In genomic region chr3:177906573-177907229, GRCh38 we compare ENCODE assay signal across 15 cellular contexts.
A peak's percentile ranks its signal among the peaks of the same experiment; 100 is the strongest.
DNase-seq lines count a peak whose midpoint lies in the region; ATAC-seq and TF ChIP-seq lines count a peak whose summit lies in the region.
"Had no signal": no experiment of that assay in that cellular context is flagged by ENCODE, and none has a peak within 500 bp of the region (broad histone marks: within the 10 kb centered on the region; RNA-seq: fewer than 3 reads in every experiment).

No MANE protein-coding gene starts in this region.

- H4K20me1 ChIP-seq in Loucy (ENCODE audit: insufficient read depth, low read length, poor library complexity, severe bottlenecking), result no peaks in the 10 kb centered on the region
- no peaks in the 10 kb centered on the region for H4K20me1 ChIP-seq in mammary epithelial cell (ENCODE audit: insufficient read depth, low read length)

- H3K9me3 ChIP-seq in Loucy (ENCODE audit: insufficient read depth, low read depth, low read length), result no peaks in the 10 kb centered on the region
- no peaks in the 10 kb centered on the region for H3K9me3 ChIP-seq in mammary epithelial cell (replicated peaks; ENCODE audit: insufficient read depth, low read length)
- no peaks in the 10 kb centered on the region for H3K9me3 ChIP-seq in thyroid gland
- no peaks in the 10 kb centered on the region for H3K9me3 ChIP-seq in colonic mucosa
- H3K9me3 ChIP-seq: Caco-2, heart right ventricle, Peyer's patch had no signal

- H3K9ac ChIP-seq in Loucy (ENCODE audit: low read depth, low read length, poor library complexity, severe bottlenecking), result no peak overlapping the region
- no peak overlapping the region for H3K9ac ChIP-seq in mammary epithelial cell (ENCODE audit: insufficient read depth, low read length)
- H3K9ac ChIP-seq in colonic mucosa (ENCODE audit: low read depth in 2 of 2, low read length in 2 of 2), result no peak overlapping the region

- H3K4me3 Mint-ChIP-seq in mesothelial cell of epicardium, result no peak overlapping the region
- H3K4me3 Mint-ChIP-seq: T-helper 2 cell treated with Interferon-gamma antibody and Interleukin-4, amounts not matched to agents 5 μg/mL and 100 μg/mL, for 36 hours had no signal

- H2AFZ ChIP-seq in Loucy (ENCODE audit: low read length) (peak overlapping the region; percentile 27; the same call in 1 of the 2 replicates), mammary epithelial cell (ENCODE audit: low read depth, low read length) (peak overlapping the region; percentile 62)

- H3K4me2 ChIP-seq in Loucy (ENCODE audit: low read depth, low read length, poor library complexity, severe bottlenecking) (no peak overlapping the region), mammary epithelial cell (ENCODE audit: insufficient read depth, low read depth, low read length) (peak overlapping the region; percentile 58)

- H3K79me2 ChIP-seq in Loucy (ENCODE audit: insufficient read depth, low read length), result no peaks in the 10 kb centered on the region
- H3K79me2 ChIP-seq in mammary epithelial cell (ENCODE audit: insufficient read depth, low read length), result no peaks in the 10 kb centered on the region

- H3K36me3 Mint-ChIP-seq in mesothelial cell of epicardium, result peaks cover 5% of the 10 kb centered on the region

- 63% methylated on average over 5 of the region's 5 CpGs for WGBS in mammary epithelial cell (ENCODE audit: low coverage, missing lambda C conversion rate)
- 85 to 87% methylated on average over 5 of the region's 5 CpGs for WGBS in thyroid gland, 2 donors

- CTCF ChIA-PET in mammary epithelial cell (lab: Charles Lee; ENCODE audit: low non-redundant PET), result no interaction called here

- no peak overlapping the region for H3K27ac ChIP-seq in mammary epithelial cell (ENCODE audit: insufficient read depth, low read depth, low read length)
- peak overlapping the region; percentile 85 to 96 (median 94) for H3K27ac ChIP-seq in thyroid gland
- H3K27ac ChIP-seq in colonic mucosa, result no peak overlapping the region

- dilution Hi-C loops in mammary epithelial cell (cut with HindIII; ENCODE audit: low sequenced_read_pairs), result no loop called here

- H3K27me3 ChIP-seq in Loucy (ENCODE audit: insufficient read depth, low read length, poor library complexity, severe bottlenecking) (no peaks in the 10 kb centered on the region), mammary epithelial cell (ENCODE audit: insufficient read depth, low read length) (no peaks in the 10 kb centered on the region), thyroid gland (no peaks in the 10 kb centered on the region), colonic mucosa (no peaks in the 10 kb centered on the region)
- H3K27me3 ChIP-seq: heart right ventricle, Peyer's patch had no signal

- H3K36me3 ChIP-seq in Loucy (ENCODE audit: insufficient read depth, low read length) (no peaks in the 10 kb centered on the region), mammary epithelial cell (ENCODE audit: insufficient read depth, low read length) (no peaks in the 10 kb centered on the region), thyroid gland (no peaks in the 10 kb centered on the region), colonic mucosa (no peaks in the 10 kb centered on the region)
- H3K36me3 ChIP-seq: heart right ventricle, Peyer's patch had no signal

- H3K27ac Mint-ChIP-seq in mesothelial cell of epicardium, result peak overlapping the region; percentile 79
- H3K27ac Mint-ChIP-seq: T-helper 2 cell treated with Interferon-gamma antibody and Interleukin-4, amounts not matched to agents 5 μg/mL and 100 μg/mL, for 36 hours had no signal

- H3F3A ChIP-seq in Loucy (ENCODE audit: low read depth), result no peaks in the 10 kb centered on the region

- H3K9me2 ChIP-seq in Loucy (replicated peaks; ENCODE audit: low read depth, low read length), result no peaks in the 10 kb centered on the region

- TF ChIP-seq CTCF in Loucy (conservative IDR thresholded peaks at IDR 0.05; ENCODE audit: low read length) (no peak), mammary epithelial cell (conservative IDR thresholded peaks at IDR 0.05 in 1 of 2, IDR thresholded peaks at IDR 0.05 in 1 of 2; ENCODE audit: extremely low read depth in 1 of 2, insufficient read depth in 1 of 2, low read depth in 1 of 2, low read length in 2 of 2) (no peak), mesothelial cell of epicardium (IDR thresholded peaks at IDR 0.05; ENCODE audit: unreplicated experiment) (no peak), thyroid gland (IDR thresholded peaks at IDR 0.05) (no peak), colonic mucosa (IDR thresholded peaks at IDR 0.05) (no peak)

- H3K4me1 ChIP-seq in Loucy (ENCODE audit: insufficient read depth, low read length, poor library complexity, severe bottlenecking) (no peaks in the 10 kb centered on the region), mammary epithelial cell (ENCODE audit: insufficient read depth, low read length) (peaks cover 28% of the 10 kb centered on the region), thyroid gland (peaks cover 39 to 56% of the 10 kb centered on the region in 2 donors), colonic mucosa (no peaks in the 10 kb centered on the region)

- intact Hi-C loops in mammary epithelial cell (cut with micrococcal nuclease) (no loop called here), thyroid gland (cut with DNase I) (no loop called here), colonic mucosa (cut with DNase I) (no loop called here)

- ATAC-seq in GM21360 (IDR thresholded peaks at IDR 0.05; ENCODE audit: unreplicated experiment), result no peak

- in situ Hi-C loops in mammary epithelial cell (cut with MboI; ENCODE audit: low sequenced_read_pairs in 2 of 2), result no loop called here

- BruUV-seq in mammary epithelial cell (replicated peaks; lab: Mats Ljungman, UMichigan), result no TSS peak

- no peak for DNase-seq in mammary epithelial cell
- no peak for DNase-seq in mesothelial cell of epicardium (ENCODE audit: low spot score in 2 of 2, unreplicated experiment in 2 of 2)
- no peak for DNase-seq in thyroid gland
- DNase-seq in NOMO-1 treated with DMSO at 0.1 percent for 48 hours (lab: John Stamatoyannopoulos, UW; ENCODE audit: unreplicated experiment), result no peak
- no peak for DNase-seq in islet precursor cell
- no peak for DNase-seq in colonic mucosa
- DNase-seq: activated CD4-positive, alpha-beta T cell treated with anti-CD3 and anti-CD28 coated beads, Interleukin-2, amount 50 U/mL, for 48 hours; activated naive CD4-positive, alpha-beta T cell; heart right ventricle; NCI-H446 treated with DMSO at 0.1 percent for 48 hours; Peyer's patch had no signal

- no peaks in the 10 kb centered on the region for H3K27me3 Mint-ChIP-seq in mesothelial cell of epicardium (ENCODE audit: low read depth)

- H3K4me1 Mint-ChIP-seq in mesothelial cell of epicardium, result peaks cover 29% of the 10 kb centered on the region

- no peak for TF ChIP-seq POLR2A in thyroid gland (IDR thresholded peaks at IDR 0.05)

- H3K4me3 ChIP-seq in Loucy (ENCODE audit: low read length, poor library complexity, severe bottlenecking) (no peak overlapping the region), mammary epithelial cell (replicated peaks in 1 of 3; ENCODE audit: insufficient read depth in 1 of 3, low read depth in 2 of 3, low read length in 3 of 3) (no peak overlapping the region), thyroid gland (replicated peaks in 1 of 3) (no peak overlapping the region), colonic mucosa (no peak overlapping the region)
- H3K4me3 ChIP-seq: heart right ventricle, Peyer's patch had no signal

- H3K9me3 Mint-ChIP-seq in mesothelial cell of epicardium, result peaks cover 18% of the 10 kb centered on the region
- H3K9me3 Mint-ChIP-seq: T-helper 2 cell treated with Interferon-gamma antibody and Interleukin-4, amounts not matched to agents 5 μg/mL and 100 μg/mL, for 36 hours had no signal

Comparison
In these comparisons a context has a peak if more than half of its experiments do, and no peak if none do; other contexts are left out.
1. H3K27ac ChIP-seq: peak in thyroid gland (3 of 3); none in mammary epithelial cell (single experiment) and colonic mucosa (single experiment).